ENCODE assay signal across 1 cellular context in the genomic region with DNA sequence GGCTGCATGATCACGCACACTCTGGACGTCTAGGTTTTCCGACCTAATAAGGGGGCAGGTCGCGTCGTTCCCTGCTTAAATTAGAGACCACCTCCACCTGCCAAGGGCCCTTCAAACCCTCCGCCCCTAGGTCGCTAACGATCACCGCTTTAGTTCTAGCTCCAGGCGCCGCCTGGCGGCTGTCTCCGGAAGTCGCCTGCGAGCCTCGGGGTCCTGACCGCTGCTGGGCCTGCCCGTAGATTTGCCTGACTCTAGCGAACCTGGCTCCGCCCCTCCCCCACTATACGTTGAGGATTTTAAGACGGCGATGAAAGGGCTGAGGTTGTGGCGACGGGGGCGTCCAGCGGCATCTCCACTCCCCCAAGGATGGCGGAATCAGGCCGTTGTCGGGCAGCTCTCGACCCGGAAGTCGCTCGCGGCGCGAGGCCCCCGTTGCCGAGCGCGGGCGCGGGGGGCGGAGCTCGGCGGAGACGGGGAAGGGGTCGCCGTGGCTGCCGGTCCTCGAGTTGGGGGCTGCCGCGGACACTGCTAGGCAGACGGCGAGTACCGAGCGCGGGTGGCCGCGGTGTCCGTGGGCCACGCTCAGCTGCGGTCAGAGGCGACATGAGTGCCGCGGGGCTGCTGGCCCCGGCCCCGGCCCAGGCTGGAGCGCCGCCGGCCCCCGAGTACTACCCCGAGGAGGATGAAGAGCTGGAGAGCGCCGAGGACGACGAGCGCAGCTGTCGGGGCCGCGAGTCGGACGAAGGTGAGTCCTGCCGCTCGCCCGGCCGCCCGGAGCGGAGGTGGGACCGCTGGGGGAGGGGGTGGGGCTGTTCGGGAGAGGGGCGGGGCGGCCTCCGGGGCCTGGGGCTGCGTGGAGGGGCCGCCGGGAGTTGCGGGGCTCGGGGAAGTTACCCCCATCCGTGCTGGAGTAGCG.
TF ChIP-seq lines count a peak whose summit lies in the region.

Gene SUDS3, plus strand, starts transcription at position 467 of the 916 bp plus-strand sequence. Its CDS starts 137 bp downstream, at position 604.

TF ChIP-seq in GM12878, 131 proteins besides CTCF, POLR2A, EP300 and RAD21 (continued from another document and continues in another):
- TF ChIP-seq, protein P1, sequence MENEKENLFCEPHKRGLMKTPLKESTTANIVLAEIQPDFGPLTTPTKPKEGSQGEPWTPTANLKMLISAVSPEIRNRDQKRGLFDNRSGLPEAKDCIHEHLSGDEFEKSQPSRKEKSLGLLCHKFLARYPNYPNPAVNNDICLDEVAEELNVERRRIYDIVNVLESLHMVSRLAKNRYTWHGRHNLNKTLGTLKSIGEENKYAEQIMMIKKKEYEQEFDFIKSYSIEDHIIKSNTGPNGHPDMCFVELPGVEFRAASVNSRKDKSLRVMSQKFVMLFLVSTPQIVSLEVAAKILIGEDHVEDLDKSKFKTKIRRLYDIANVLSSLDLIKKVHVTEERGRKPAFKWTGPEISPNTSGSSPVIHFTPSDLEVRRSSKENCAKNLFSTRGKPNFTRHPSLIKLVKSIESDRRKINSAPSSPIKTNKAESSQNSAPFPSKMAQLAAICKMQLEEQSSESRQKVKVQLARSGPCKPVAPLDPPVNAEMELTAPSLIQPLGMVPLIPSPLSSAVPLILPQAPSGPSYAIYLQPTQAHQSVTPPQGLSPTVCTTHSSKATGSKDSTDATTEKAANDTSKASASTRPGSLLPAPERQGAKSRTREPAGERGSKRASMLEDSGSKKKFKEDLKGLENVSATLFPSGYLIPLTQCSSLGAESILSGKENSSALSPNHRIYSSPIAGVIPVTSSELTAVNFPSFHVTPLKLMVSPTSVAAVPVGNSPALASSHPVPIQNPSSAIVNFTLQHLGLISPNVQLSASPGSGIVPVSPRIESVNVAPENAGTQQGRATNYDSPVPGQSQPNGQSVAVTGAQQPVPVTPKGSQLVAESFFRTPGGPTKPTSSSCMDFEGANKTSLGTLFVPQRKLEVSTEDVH (IDR thresholded peaks at IDR 0.05; ENCODE audit: low read depth, partially characterized antibody): peak; percentile 80
- TF ChIP-seq MYB (IDR thresholded peaks at IDR 0.05; ENCODE audit: borderline replicate concordance, low read depth, low read length): peak; percentile 100
- peak; percentile 93 for TF ChIP-seq CHD2 (IDR thresholded peaks at IDR 0.05; ENCODE audit: borderline replicate concordance, low read depth, low read length)
- TF ChIP-seq, protein P2, sequence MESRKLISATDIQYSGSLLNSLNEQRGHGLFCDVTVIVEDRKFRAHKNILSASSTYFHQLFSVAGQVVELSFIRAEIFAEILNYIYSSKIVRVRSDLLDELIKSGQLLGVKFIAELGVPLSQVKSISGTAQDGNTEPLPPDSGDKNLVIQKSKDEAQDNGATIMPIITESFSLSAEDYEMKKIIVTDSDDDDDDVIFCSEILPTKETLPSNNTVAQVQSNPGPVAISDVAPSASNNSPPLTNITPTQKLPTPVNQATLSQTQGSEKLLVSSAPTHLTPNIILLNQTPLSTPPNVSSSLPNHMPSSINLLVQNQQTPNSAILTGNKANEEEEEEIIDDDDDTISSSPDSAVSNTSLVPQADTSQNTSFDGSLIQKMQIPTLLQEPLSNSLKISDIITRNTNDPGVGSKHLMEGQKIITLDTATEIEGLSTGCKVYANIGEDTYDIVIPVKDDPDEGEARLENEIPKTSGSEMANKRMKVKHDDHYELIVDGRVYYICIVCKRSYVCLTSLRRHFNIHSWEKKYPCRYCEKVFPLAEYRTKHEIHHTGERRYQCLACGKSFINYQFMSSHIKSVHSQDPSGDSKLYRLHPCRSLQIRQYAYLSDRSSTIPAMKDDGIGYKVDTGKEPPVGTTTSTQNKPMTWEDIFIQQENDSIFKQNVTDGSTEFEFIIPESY (IDR thresholded peaks at IDR 0.05): peak; percentile 94
- peak; percentile 77 for TF ChIP-seq SP1 (IDR thresholded peaks at IDR 0.05; ENCODE audit: low read depth, low read length)
- TF ChIP-seq, protein P3, sequence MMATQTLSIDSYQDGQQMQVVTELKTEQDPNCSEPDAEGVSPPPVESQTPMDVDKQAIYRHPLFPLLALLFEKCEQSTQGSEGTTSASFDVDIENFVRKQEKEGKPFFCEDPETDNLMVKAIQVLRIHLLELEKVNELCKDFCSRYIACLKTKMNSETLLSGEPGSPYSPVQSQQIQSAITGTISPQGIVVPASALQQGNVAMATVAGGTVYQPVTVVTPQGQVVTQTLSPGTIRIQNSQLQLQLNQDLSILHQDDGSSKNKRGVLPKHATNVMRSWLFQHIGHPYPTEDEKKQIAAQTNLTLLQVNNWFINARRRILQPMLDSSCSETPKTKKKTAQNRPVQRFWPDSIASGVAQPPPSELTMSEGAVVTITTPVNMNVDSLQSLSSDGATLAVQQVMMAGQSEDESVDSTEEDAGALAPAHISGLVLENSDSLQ (IDR thresholded peaks at IDR 0.05): peak; percentile 32; the same call in 1 of the 2 replicates
- 0 out of 2 replicates have a peak, but pooled peaks have one; percentile 40 for TF ChIP-seq ATF7 (IDR thresholded peaks at IDR 0.05; ENCODE audit: low read depth)
- 0 out of 2 replicates have a peak, but pooled peaks have one; percentile 51 for TF ChIP-seq ZNF24 (IDR thresholded peaks at IDR 0.05)
- TF ChIP-seq RELA (IDR thresholded peaks at IDR 0.05; ENCODE audit: borderline replicate concordance, partially characterized antibody): peak; percentile 98
- peak; percentile 54 for TF ChIP-seq MYC (IDR thresholded peaks at IDR 0.05; ENCODE audit: insufficient read depth, insufficient read length, insufficient replicate concordance, low read length, severe bottlenecking)
- TF ChIP-seq RBBP5 (conservative IDR thresholded peaks at IDR 0.05): no peak
- TF ChIP-seq EED (IDR thresholded peaks at IDR 0.05; ENCODE audit: low read depth): peak; percentile 38; the same call in 1 of the 2 replicates
- peak; percentile 72 for TF ChIP-seq MXI1 (IDR thresholded peaks at IDR 0.05; ENCODE audit: low read depth, low read length)
- peak; percentile 90; the same call in 1 of the 2 replicates for TF ChIP-seq TARDBP (IDR thresholded peaks at IDR 0.05; ENCODE audit: borderline replicate concordance)
- TF ChIP-seq SIX5 (IDR thresholded peaks at IDR 0.05; ENCODE audit: low read depth, low read length, severe bottlenecking): peak; percentile 41
- TF ChIP-seq, protein P4, sequence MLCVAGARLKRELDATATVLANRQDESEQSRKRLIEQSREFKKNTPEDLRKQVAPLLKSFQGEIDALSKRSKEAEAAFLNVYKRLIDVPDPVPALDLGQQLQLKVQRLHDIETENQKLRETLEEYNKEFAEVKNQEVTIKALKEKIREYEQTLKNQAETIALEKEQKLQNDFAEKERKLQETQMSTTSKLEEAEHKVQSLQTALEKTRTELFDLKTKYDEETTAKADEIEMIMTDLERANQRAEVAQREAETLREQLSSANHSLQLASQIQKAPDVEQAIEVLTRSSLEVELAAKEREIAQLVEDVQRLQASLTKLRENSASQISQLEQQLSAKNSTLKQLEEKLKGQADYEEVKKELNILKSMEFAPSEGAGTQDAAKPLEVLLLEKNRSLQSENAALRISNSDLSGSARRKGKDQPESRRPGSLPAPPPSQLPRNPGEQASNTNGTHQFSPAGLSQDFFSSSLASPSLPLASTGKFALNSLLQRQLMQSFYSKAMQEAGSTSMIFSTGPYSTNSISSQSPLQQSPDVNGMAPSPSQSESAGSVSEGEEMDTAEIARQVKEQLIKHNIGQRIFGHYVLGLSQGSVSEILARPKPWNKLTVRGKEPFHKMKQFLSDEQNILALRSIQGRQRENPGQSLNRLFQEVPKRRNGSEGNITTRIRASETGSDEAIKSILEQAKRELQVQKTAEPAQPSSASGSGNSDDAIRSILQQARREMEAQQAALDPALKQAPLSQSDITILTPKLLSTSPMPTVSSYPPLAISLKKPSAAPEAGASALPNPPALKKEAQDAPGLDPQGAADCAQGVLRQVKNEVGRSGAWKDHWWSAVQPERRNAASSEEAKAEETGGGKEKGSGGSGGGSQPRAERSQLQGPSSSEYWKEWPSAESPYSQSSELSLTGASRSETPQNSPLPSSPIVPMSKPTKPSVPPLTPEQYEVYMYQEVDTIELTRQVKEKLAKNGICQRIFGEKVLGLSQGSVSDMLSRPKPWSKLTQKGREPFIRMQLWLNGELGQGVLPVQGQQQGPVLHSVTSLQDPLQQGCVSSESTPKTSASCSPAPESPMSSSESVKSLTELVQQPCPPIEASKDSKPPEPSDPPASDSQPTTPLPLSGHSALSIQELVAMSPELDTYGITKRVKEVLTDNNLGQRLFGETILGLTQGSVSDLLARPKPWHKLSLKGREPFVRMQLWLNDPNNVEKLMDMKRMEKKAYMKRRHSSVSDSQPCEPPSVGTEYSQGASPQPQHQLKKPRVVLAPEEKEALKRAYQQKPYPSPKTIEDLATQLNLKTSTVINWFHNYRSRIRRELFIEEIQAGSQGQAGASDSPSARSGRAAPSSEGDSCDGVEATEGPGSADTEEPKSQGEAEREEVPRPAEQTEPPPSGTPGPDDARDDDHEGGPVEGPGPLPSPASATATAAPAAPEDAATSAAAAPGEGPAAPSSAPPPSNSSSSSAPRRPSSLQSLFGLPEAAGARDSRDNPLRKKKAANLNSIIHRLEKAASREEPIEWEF (IDR thresholded peaks at IDR 0.05; ENCODE audit: insufficient replicate concordance, low read depth, low read length): no peak
- peak; percentile 63; the same call in 1 of the 2 replicates for TF ChIP-seq NR2F1 (conservative IDR thresholded peaks at IDR 0.05)
- TF ChIP-seq SIN3A (IDR thresholded peaks at IDR 0.05; ENCODE audit: low read depth, low read length): peak; percentile 92
- no peak for TF ChIP-seq PRDM15 (CRISPR knock-in tag; IDR thresholded peaks at IDR 0.05)
- TF ChIP-seq REST (IDR thresholded peaks at IDR 0.05; ENCODE audit: low read depth, low read length): no peak
- TF ChIP-seq SUZ12 (IDR thresholded peaks at IDR 0.05; ENCODE audit: unreplicated experiment): no peak
- TF ChIP-seq YY1 (IDR thresholded peaks at IDR 0.05; ENCODE audit: low read depth, low read length): peak; percentile 79
- peak; percentile 98 for TF ChIP-seq SMC3 (IDR thresholded peaks at IDR 0.05; ENCODE audit: borderline replicate concordance, low read length)
- no peak for TF ChIP-seq ZNF622 (IDR thresholded peaks at IDR 0.05)
- TF ChIP-seq BMI1 (IDR thresholded peaks at IDR 0.05; ENCODE audit: borderline replicate concordance): no peak
- no peak for TF ChIP-seq MTA2 (IDR thresholded peaks at IDR 0.05; ENCODE audit: low read depth)
- no peak for TF ChIP-seq NFXL1 (IDR thresholded peaks at IDR 0.05; ENCODE audit: borderline replicate concordance)
- peak; percentile 79; the same call in 1 of the 2 replicates for TF ChIP-seq HSF1 (IDR thresholded peaks at IDR 0.05; ENCODE audit: low read depth, low read length)
- TF ChIP-seq GATAD2B (conservative IDR thresholded peaks at IDR 0.05; ENCODE audit: low read depth): peak; percentile 98
- TF ChIP-seq MEF2A (IDR thresholded peaks at IDR 0.05; ENCODE audit: insufficient read depth, low read depth, low read length): 0 out of 2 replicates have a peak, but pooled peaks have one; percentile 58
